Comparison of ENCODE assay signal across 13 cellular contexts in the genomic region with DNA sequence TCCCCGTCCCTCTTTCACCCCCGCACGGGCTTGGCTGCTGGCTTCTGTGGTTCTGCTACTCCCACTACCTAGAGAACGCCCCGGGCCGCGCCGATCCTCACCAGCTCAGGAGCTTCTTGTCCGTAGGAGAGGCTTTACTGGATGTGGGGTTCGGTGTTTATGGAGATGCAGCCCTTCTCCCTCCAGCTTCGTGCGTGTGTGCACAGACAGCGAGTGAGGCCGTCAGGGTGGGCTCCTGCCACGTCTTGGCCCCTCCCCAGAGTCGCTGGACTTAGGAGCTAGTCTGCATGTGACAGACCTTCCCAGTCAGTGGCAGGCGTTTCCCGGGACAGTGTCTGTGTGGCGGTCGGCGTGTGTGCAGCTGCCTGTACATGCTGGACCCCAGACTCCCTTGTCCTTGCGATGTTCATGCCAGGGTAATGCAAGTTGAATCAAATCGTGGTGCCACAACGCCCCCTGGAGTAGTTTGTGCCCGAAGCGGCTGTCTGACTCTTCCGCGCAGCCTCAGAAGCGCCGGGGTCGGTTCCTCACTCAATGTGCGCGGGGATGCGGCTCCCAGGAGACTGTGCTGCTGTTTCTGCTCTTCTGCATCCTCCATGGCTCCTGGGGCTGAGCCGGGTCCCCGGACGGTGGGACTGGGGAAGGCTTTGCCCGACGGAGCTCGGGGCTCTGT. TPM values are rescaled to one million over a fixed set of nuclear protein-coding genes. Genes with fewer than 3 reads are reported as not detected.
"Had no signal": no experiment of that assay in that cellular context is flagged by ENCODE, and none has a peak within 500 bp of the region (broad histone marks: within the 10 kb centered on the region; RNA-seq: fewer than 3 reads in every experiment).

No MANE protein-coding gene starts in this region.

RNA-seq across cellular contexts. Expression of a gene that starts 32.6 kb away (rescaled TPM):
- total RNA-seq: activated naive CD4-positive, alpha-beta T cell treated with anti-CD3 and anti-CD28 coated beads for 36 hours; activated T-cell treated with anti-CD3 and anti-CD28 coated beads, Interleukin-2, amount 50 U/mL, for 4 hours; frontal cortex; mucosa of descending colon; natural killer cell; pancreas; pulmonary artery endothelial cell; T-helper 17 cell; thoracic aorta; upper lobe of left lung had no signal
- polyA plus RNA-seq: esophagus, keratinocyte, pancreas, small intestine had no signal
